Comparison of ENCODE assay signal across 10 cellular contexts in the genomic region with DNA sequence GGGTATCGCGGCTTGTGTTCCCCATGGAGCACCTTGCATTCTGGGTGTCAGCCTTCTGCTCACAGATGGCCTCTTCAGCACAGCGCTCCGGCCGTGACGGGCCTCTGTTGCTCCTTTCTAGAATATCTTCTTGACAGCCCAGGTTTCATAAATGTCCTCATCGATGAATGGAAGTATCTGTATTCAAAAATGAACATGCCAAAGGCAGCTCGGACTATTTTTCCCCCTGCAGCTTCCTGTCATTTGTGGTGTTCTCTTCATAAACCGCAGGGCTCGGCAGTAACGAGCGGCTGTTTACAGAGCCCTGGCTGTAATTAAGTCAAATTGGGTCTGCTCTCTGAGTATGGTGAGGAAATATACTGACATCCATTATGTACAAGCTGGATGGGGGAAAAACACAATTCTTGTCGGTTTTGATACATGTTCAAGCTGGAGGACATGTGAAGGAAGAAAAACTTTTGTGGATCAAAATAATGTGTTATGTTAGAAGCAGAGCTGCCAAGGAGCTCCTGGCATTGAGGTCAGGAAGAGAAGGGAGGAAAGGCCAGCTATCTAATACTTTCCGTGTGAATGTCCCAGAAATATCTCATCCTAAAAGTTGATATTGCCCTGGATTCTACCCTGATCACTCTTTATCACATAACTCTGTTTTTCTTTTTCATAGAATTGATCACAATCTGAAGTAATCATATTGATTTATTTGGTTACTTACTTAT.
A peak's percentile ranks its signal among the peaks of the same experiment; 100 is the strongest.
DNase-seq lines count a peak whose midpoint lies in the region; ATAC-seq and TF ChIP-seq lines count a peak whose summit lies in the region.
"Had no signal": no experiment of that assay in that cellular context is flagged by ENCODE, and none has a peak within 500 bp of the region (broad histone marks: within the 10 kb centered on the region; RNA-seq: fewer than 3 reads in every experiment).

No MANE protein-coding gene starts in this region.

- no peaks in the 10 kb centered on the region for H3K9me3 ChIP-seq in CD4-positive, alpha-beta T cell (ENCODE audit: control insufficient read depth, low read length)
- H3K9me3 ChIP-seq: colonic mucosa had no signal

- 0 out of 2 replicates have a peak overlapping the region, but pooled peaks have one; percentile 5 for H3K4me3 ChIP-seq in Jurkat, Clone E6-1 (ENCODE audit: low read length)
- H3K4me3 ChIP-seq: colonic mucosa had no signal

- CTCF ChIA-PET in CD4-positive, alpha-beta T cell (lab: Charles Lee): no interaction called here
- CTCF ChIA-PET in T-cell (lab: Charles Lee): interaction anchor here (0.8 to 1.1 kb wide), 3 partner anchors 9 to 921 kb away, joined by 3 to 4 read pairs (median 3); no protein-coding TSS in a partner anchor

- peak overlapping the region; percentile 79 for H3K27ac Mint-ChIP-seq in CD4-positive, alpha-beta T cell
- peak overlapping the region; percentile 68 to 75 for H3K27ac Mint-ChIP-seq in T-cell

- peak; percentile 74 for ATAC-seq in CD4-positive, alpha-beta T cell (ENCODE audit: poor library complexity)
- ATAC-seq in T-cell (replicated peaks in 1 of 4) (peak; percentile 65 to 85 (median 78)), left ventricle myocardium superior (peak; percentile 31), GM21367 (IDR thresholded peaks at IDR 0.05; ENCODE audit: unreplicated experiment) (no peak)

- no peaks in the 10 kb centered on the region for H3K36me3 Mint-ChIP-seq in CD4-positive, alpha-beta T cell (ENCODE audit: low read depth)
- H3K36me3 Mint-ChIP-seq in T-cell: no peaks in the 10 kb centered on the region

- TF ChIP-seq CTCF in CD4-positive, alpha-beta T cell (IDR thresholded peaks at IDR 0.05): no peak

- H3K4me1 Mint-ChIP-seq in CD4-positive, alpha-beta T cell (ENCODE audit: low read depth): peaks cover 24% of the 10 kb centered on the region
- peaks cover 23 to 26% (median 25%) of the 10 kb centered on the region in 3 donors for H3K4me1 Mint-ChIP-seq in T-cell

- peak overlapping the region; percentile 84 for H3K4me3 Mint-ChIP-seq in CD4-positive, alpha-beta T cell
- H3K4me3 Mint-ChIP-seq in T-cell: peak overlapping the region; percentile 69 to 79 (median 74)
- H3K4me3 Mint-ChIP-seq: H9 had no signal

- intact Hi-C loops in CD4-positive, alpha-beta T cell (cut with DNase I, micrococcal nuclease): no loop called here
- intact Hi-C loops in left ventricle myocardium superior (cut with micrococcal nuclease): no loop called here

- POLR2A ChIA-PET in CD4-positive, alpha-beta T cell (lab: Charles Lee): interaction anchor here (0.6 to 2.7 kb wide), 3 partner anchors 9 to 929 kb away, joined by 3 to 7 read pairs (median 3); no protein-coding TSS in a partner anchor
- POLR2A ChIA-PET in T-cell (lab: Charles Lee): interaction anchor here in 1 of 2 donors (0.6 kb wide), 2 partner anchors 137 to 1030 kb away, joined by 3 to 4 read pairs; no protein-coding TSS in a partner anchor

- H3K27me3 Mint-ChIP-seq in CD4-positive, alpha-beta T cell: no peaks in the 10 kb centered on the region
- H3K27me3 Mint-ChIP-seq in T-cell: no peaks in the 10 kb centered on the region

- H3K27ac ChIP-seq in CD4-positive, alpha-beta T cell (ENCODE audit: low read depth, low read length): no peak overlapping the region
- H3K27ac ChIP-seq: colonic mucosa had no signal

- H3K27me3 ChIP-seq in CD4-positive, alpha-beta T cell (ENCODE audit: control insufficient read depth, insufficient read depth, low read length): no peaks in the 10 kb centered on the region
- H3K27me3 ChIP-seq: colonic mucosa had no signal

- DNase-seq in CD4-positive, alpha-beta T cell: peak in 3 of 10 experiments; percentile 4 to 15 (median 10)
- DNase-seq in Jurkat, Clone E6-1 (ENCODE audit: low read depth, low spot score): peak; percentile 48
- DNase-seq in T-cell (peak in 27 of 34 experiments; percentile 3 to 58 (median 22)), left ventricle myocardium superior (no peak), ecto neural progenitor cell (ENCODE audit: low spot score) (no peak), LoVo (ENCODE audit: low spot score) (no peak), hypothalamus (lab: John Stamatoyannopoulos, UW) (no peak)
- DNase-seq: colonic mucosa, H9 had no signal

- H3K9me3 Mint-ChIP-seq in CD4-positive, alpha-beta T cell: peaks cover 4% of the 10 kb centered on the region
- peaks cover 0 to 4% (median 1%) of the 10 kb centered on the region in 3 donors for H3K9me3 Mint-ChIP-seq in T-cell

Comparison
In these comparisons a context has a peak if more than half of its experiments do, and no peak if none do; other contexts are left out.
1. DNase-seq: peak in Jurkat, Clone E6-1 (single experiment) and T-cell (27 of 34); none in left ventricle myocardium superior (single experiment), ecto neural progenitor cell (single experiment), LoVo (single experiment) and hypothalamus (0 of 51).